Comparison of ENCODE assay signal across 8 cellular contexts in genomic region chr17:40443196-40443987, GRCh38. TPM values are rescaled to one million over a fixed set of nuclear protein-coding genes. Genes with fewer than 3 reads are reported as not detected.
DNase-seq lines count a peak whose midpoint lies in the region; ATAC-seq and TF ChIP-seq lines count a peak whose summit lies in the region.

Gene IGFBP4 (plus strand): TSS chr17:40443450. CDS start chr17:40443736, 286 bp downstream.

- in situ Hi-C loops in astrocyte of the cerebellum (cut with HindIII; ENCODE audit: low sequenced_read_pairs), result no loop called here

- ATAC-seq in HG02884 (IDR thresholded peaks at IDR 0.05; ENCODE audit: unreplicated experiment) (no peak), GM21619 (IDR thresholded peaks at IDR 0.05; ENCODE audit: unreplicated experiment) (no peak)

- peak; percentile 82 for TF ChIP-seq CTCF in GM10248 (IDR thresholded peaks at IDR 0.05; ENCODE audit: control extremely low read depth, extremely low read depth, low read depth, missing control alignments)
- no peak for TF ChIP-seq CTCF in astrocyte of the cerebellum (IDR thresholded peaks at IDR 0.05; ENCODE audit: low read depth, low read length, missing control alignments)

- POLR2A ChIA-PET in GM10248 (lab: Yijun Ruan, JAX), result interaction anchor here (0.8 kb wide), 1 partner anchor 111 kb away, joined by 3 read pairs; no protein-coding TSS in a partner anchor

- DNase-seq in GM10248 (ENCODE audit: extremely low spot score) (peak; percentile 81), NCI-H1092 (lab: John Stamatoyannopoulos, UW) (peak; percentile 20), T1000 (lab: John Stamatoyannopoulos, UW) (peak; percentile 50), astrocyte of the cerebellum (ENCODE audit: low read depth) (no peak), hepatic stellate cell (ENCODE audit: low spot score) (peak; percentile 84), renal cortical epithelial cell (ENCODE audit: low read depth) (no peak)

- peak within 1 kb of the TSS; percentile 63 for H3K4me3 ChIP-seq in astrocyte of the cerebellum (ENCODE audit: low read depth, low read length)

- CTCF ChIA-PET in GM10248 (lab: Yijun Ruan, JAX), result interaction anchor here (0.6 to 16.5 kb wide), 23 partner anchors 8 to 349 kb away, joined by 3 to 113 read pairs (median 4); partner anchors contain the start of gene TOP2A

RNA-seq across cellular contexts. Expression of gene IGFBP4, which starts in this region (rescaled TPM):
- total RNA-seq in renal cortical epithelial cell, result 44.8 and 89.8 TPM in 2 replicates

Comparison
In these comparisons a context has a peak if more than half of its experiments do, and no peak if none do; other contexts are left out.
1. DNase-seq: peak in GM10248 (single experiment), NCI-H1092 (single experiment), T1000 (single experiment) and hepatic stellate cell (single experiment); none in astrocyte of the cerebellum (single experiment) and renal cortical epithelial cell (single experiment).